ENCODE assay signal across 18 cellular contexts in genomic region chr7:36430881-36431280, GRCh38. TPM values are rescaled to one million over a fixed set of nuclear protein-coding genes. Genes with fewer than 3 reads are reported as not detected.
DNase-seq lines count a peak whose midpoint lies in the region; ATAC-seq and TF ChIP-seq lines count a peak whose summit lies in the region.
"Had no signal": no experiment of that assay in that cellular context is flagged by ENCODE, and none has a peak within 500 bp of the region (broad histone marks: within the 10 kb centered on the region; RNA-seq: fewer than 3 reads in every experiment).

No MANE protein-coding gene starts in this region.

- H2BK15ac ChIP-seq in mesendoderm (replicated peaks; ENCODE audit: low read depth) = no peak overlapping the region

- H3K79me2 ChIP-seq in mesendoderm (ENCODE audit: control insufficient read depth, insufficient read depth, low read length) = no peaks in the 10 kb centered on the region

- H2BK120ac ChIP-seq in mesendoderm (ENCODE audit: low read depth, low read length) = no peak overlapping the region

- WGBS in mesendoderm (ENCODE audit: extremely low coverage, insufficient coverage, low lambda C conversion rate) = no CpG with 5 or more reads among the region's 2 CpGs

- H4K5ac ChIP-seq in mesendoderm (ENCODE audit: low read length) = no peak overlapping the region

- no peak overlapping the region for H3K4me3 Mint-ChIP-seq in HFFc6
- H3K4me3 Mint-ChIP-seq in endothelial cell (ENCODE audit: unreplicated experiment) = no peak overlapping the region
- no peak overlapping the region for H3K4me3 Mint-ChIP-seq in stimulated activated naive CD8-positive, alpha-beta T cell treated with anti-CD3 and anti-CD28 coated beads, Interleukin-15, amount 100 ng/mL, for 72 hours
- H3K4me3 Mint-ChIP-seq: CD4-positive, CD25-positive, alpha-beta regulatory T cell; IgD-negative memory B cell had no signal

- H2AK5ac ChIP-seq in mesendoderm (ENCODE audit: low read length) = no peak overlapping the region

- H3K27me3 ChIP-seq in mesendoderm (ENCODE audit: insufficient read depth, low read length, poor library complexity) = no peaks in the 10 kb centered on the region
- H3K27me3 ChIP-seq in breast epithelium = no peaks in the 10 kb centered on the region

- no peaks in the 10 kb centered on the region for H3K79me1 ChIP-seq in mesendoderm (ENCODE audit: low read length)

- H3K23ac ChIP-seq in mesendoderm (ENCODE audit: low read length) = no peak overlapping the region

- H3K27ac ChIP-seq in mesendoderm (ENCODE audit: low read depth, low read length) = no peak overlapping the region
- no peak overlapping the region for H3K27ac ChIP-seq in breast epithelium

- no peak overlapping the region for H2BK5ac ChIP-seq in mesendoderm (ENCODE audit: low read length)

- H3K27ac Mint-ChIP-seq in HFFc6 = peak overlapping the region; percentile 5; the same call in 1 of the 2 replicates
- H3K27ac Mint-ChIP-seq in endothelial cell (ENCODE audit: unreplicated experiment) = peak overlapping the region; percentile 89
- no peak overlapping the region for H3K27ac Mint-ChIP-seq in stimulated activated naive CD8-positive, alpha-beta T cell treated with anti-CD3 and anti-CD28 coated beads, Interleukin-15, amount 100 ng/mL, for 72 hours
- H3K27ac Mint-ChIP-seq: CD4-positive, CD25-positive, alpha-beta regulatory T cell; IgD-negative memory B cell had no signal

- H3K4me1 Mint-ChIP-seq in HFFc6 (ENCODE audit: low read depth) (peaks cover 25% of the 10 kb centered on the region), endothelial cell (ENCODE audit: unreplicated experiment) (peaks cover 8% of the 10 kb centered on the region)
- no peaks in the 10 kb centered on the region for H3K4me1 Mint-ChIP-seq in stimulated activated naive CD8-positive, alpha-beta T cell treated with anti-CD3 and anti-CD28 coated beads, Interleukin-15, amount 100 ng/mL, for 72 hours
- H3K4me1 Mint-ChIP-seq: IgD-negative memory B cell had no signal

- no peak overlapping the region for H3K4ac ChIP-seq in mesendoderm (ENCODE audit: low read depth, low read length)

- no peak overlapping the region for H3K18ac ChIP-seq in mesendoderm (ENCODE audit: low read length)

- no peaks in the 10 kb centered on the region; the same call in 1 of the 2 replicates for H3K9me3 Mint-ChIP-seq in HFFc6
- H3K9me3 Mint-ChIP-seq in endothelial cell (ENCODE audit: unreplicated experiment) = no peaks in the 10 kb centered on the region
- H3K9me3 Mint-ChIP-seq in stimulated activated naive CD8-positive, alpha-beta T cell treated with anti-CD3 and anti-CD28 coated beads, Interleukin-15, amount 100 ng/mL, for 72 hours = peaks cover 7% of the 10 kb centered on the region in 2 donors

- H3K9me3 ChIP-seq in breast epithelium = peaks cover 0 to 9% of the 10 kb centered on the region in 2 donors

- intact Hi-C loops in breast epithelium (cut with DNase I; ENCODE audit: low total_unique reads) = no loop called here

- H4K8ac ChIP-seq in mesendoderm (ENCODE audit: low read depth, low read length) = no peak overlapping the region

- no peak overlapping the region for H3K4me3 ChIP-seq in mesendoderm (ENCODE audit: low read length)
- H3K4me3 ChIP-seq in breast epithelium = no peak overlapping the region

- no peak for ATAC-seq in GM21717 (IDR thresholded peaks at IDR 0.05; ENCODE audit: unreplicated experiment)
- no peak for ATAC-seq in stimulated activated naive CD8-positive, alpha-beta T cell treated with anti-CD3 and anti-CD28 coated beads, Interleukin-15, amount 100 ng/mL, for 72 hours

- no peak overlapping the region for H3K9ac ChIP-seq in mesendoderm (ENCODE audit: low read length)

- H3K36me3 Mint-ChIP-seq in HFFc6 (ENCODE audit: low read depth) (peaks cover 38% of the 10 kb centered on the region), endothelial cell (ENCODE audit: low read depth, unreplicated experiment) (no peaks in the 10 kb centered on the region)
- H3K36me3 Mint-ChIP-seq: IgD-negative memory B cell had no signal

- no peak for DNase-seq in HFFc6
- DNase-seq in endothelial cell (ENCODE audit: low spot score) = no peak
- DNase-seq in mesendoderm = peak; percentile 27
- DNase-seq in stimulated activated naive CD8-positive, alpha-beta T cell treated with anti-CD3 and anti-CD28 coated beads, Interleukin-15, amount 100 ng/mL, for 72 hours = no peak
- no peak for DNase-seq in breast epithelium (ENCODE audit: low spot score in 2 of 2)
- no peak for DNase-seq in cortex of kidney (lab: John Stamatoyannopoulos, UW)
- DNase-seq: CD4-positive, CD25-positive, alpha-beta regulatory T cell; COR-L47; MV-4-11; NCI-H1105 treated with DMSO at 0.1 percent for 48 hours; NCI-H1694; NCI-H2081; NCI-H2171; NCI-H345; NCI-H524 treated with DMSO at 0.1 percent for 48 hours; Right ventricle myocardium superior had no signal

- H3K27me3 Mint-ChIP-seq in HFFc6 (ENCODE audit: insufficient read depth) (no peaks in the 10 kb centered on the region), endothelial cell (ENCODE audit: unreplicated experiment) (peaks cover 2% of the 10 kb centered on the region)
- no peaks in the 10 kb centered on the region for H3K27me3 Mint-ChIP-seq in stimulated activated naive CD8-positive, alpha-beta T cell treated with anti-CD3 and anti-CD28 coated beads, Interleukin-15, amount 100 ng/mL, for 72 hours
- H3K27me3 Mint-ChIP-seq: CD4-positive, CD25-positive, alpha-beta regulatory T cell; IgD-negative memory B cell had no signal

- no peak for TF ChIP-seq POLR2A in breast epithelium (IDR thresholded peaks at IDR 0.05)

- no peak overlapping the region for H3K56ac ChIP-seq in mesendoderm (ENCODE audit: low read length)

- H3K4me1 ChIP-seq in mesendoderm (ENCODE audit: control insufficient read depth, low read depth, low read length) = no peaks in the 10 kb centered on the region
- H3K4me1 ChIP-seq in breast epithelium = no peaks in the 10 kb centered on the region

- H3K36me3 ChIP-seq in mesendoderm (ENCODE audit: control insufficient read depth, insufficient read depth, low read length) (no peaks in the 10 kb centered on the region), breast epithelium (no peaks in the 10 kb centered on the region)

- no peak for TF ChIP-seq CTCF in HFFc6 (IDR thresholded peaks at IDR 0.05)
- TF ChIP-seq CTCF in endothelial cell (IDR thresholded peaks at IDR 0.05; ENCODE audit: unreplicated experiment) = no peak
- no peak for TF ChIP-seq CTCF in breast epithelium (IDR thresholded peaks at IDR 0.05)

- no peak overlapping the region for H3K4me2 ChIP-seq in mesendoderm (ENCODE audit: low read length)

RNA-seq across cellular contexts. Expression of gene ANLN, which starts 41.2 kb away (rescaled TPM):
- total RNA-seq in HFFc6 (2021; fragmentation: NEBNext Ultra II Directional; extraction: Animal tissue kit (Norgen Biotek cat#: 25700)) = 100 to 1,000 TPM; 109 to 291 (median 233) TPM
- total RNA-seq in endothelial cell (ENCODE audit: unreplicated experiment) = 17.8 TPM
- polyA plus RNA-seq in mesendoderm (2013, experiment 1 of 2) = 108 TPM
- polyA plus RNA-seq in mesendoderm (2013, experiment 2 of 2) = 106 TPM
- 1 to 10 TPM; 2.3 to 5.4 (median 5.0) TPM for total RNA-seq in breast epithelium
- polyA plus RNA-seq: IgD-negative memory B cell had no signal

Comparison
In these comparisons a context has a peak if more than half of its experiments do, and no peak if none do; other contexts are left out.
1. H3K27ac Mint-ChIP-seq: peak in HFFc6 (single experiment) and endothelial cell (single experiment); none in stimulated activated naive CD8-positive, alpha-beta T cell treated with anti-CD3 and anti-CD28 coated beads, Interleukin-15, amount 100 ng/mL, for 72 hours (0 of 2).